ENCODE assay signal across 16 cellular contexts in genomic region chr15:42134617-42135243, GRCh38. TPM values are rescaled to one million over a fixed set of nuclear protein-coding genes. Genes with fewer than 3 reads are reported as not detected.
A peak's percentile ranks its signal among the peaks of the same experiment; 100 is the strongest.
DNase-seq lines count a peak whose midpoint lies in the region; ATAC-seq and TF ChIP-seq lines count a peak whose summit lies in the region.
"Had no signal": no experiment of that assay in that cellular context is flagged by ENCODE, and none has a peak within 500 bp of the region (broad histone marks: within the 10 kb centered on the region; RNA-seq: fewer than 3 reads in every experiment).

No MANE protein-coding gene starts in this region.

- no peaks in the 10 kb centered on the region for H3K9me3 Mint-ChIP-seq in activated naive CD4-positive, alpha-beta T cell treated with anti-CD3 and anti-CD28 coated beads for 36 hours
- H3K9me3 Mint-ChIP-seq in activated CD4-positive, alpha-beta T cell treated with anti-CD3 and anti-CD28 coated beads for 36 hours (ENCODE audit: low read depth), result no peaks in the 10 kb centered on the region

- CTCF ChIA-PET in activated naive CD4-positive, alpha-beta T cell treated with anti-CD3 and anti-CD28 coated beads for 36 hours (lab: Charles Lee), result interaction anchor here (0.6 to 2.7 kb wide), 9 partner anchors 8 to 337 kb away, joined by 3 to 8 read pairs (median 4); no protein-coding TSS in a partner anchor
- CTCF ChIA-PET in activated CD4-positive, alpha-beta T cell treated with anti-CD3 and anti-CD28 coated beads for 36 hours (lab: Charles Lee), result interaction anchor here (0.6 to 2.4 kb wide), 17 partner anchors 9 to 458 kb away, joined by 3 to 10 read pairs (median 4); no protein-coding TSS in a partner anchor

- no peaks in the 10 kb centered on the region for H3K4me1 Mint-ChIP-seq in activated naive CD4-positive, alpha-beta T cell treated with anti-CD3 and anti-CD28 coated beads for 36 hours (ENCODE audit: low read depth)
- H3K4me1 Mint-ChIP-seq in activated CD4-positive, alpha-beta T cell treated with anti-CD3 and anti-CD28 coated beads for 36 hours, result no peaks in the 10 kb centered on the region

- H3K27me3 Mint-ChIP-seq in activated naive CD4-positive, alpha-beta T cell treated with anti-CD3 and anti-CD28 coated beads for 36 hours (ENCODE audit: low read depth), result peaks cover 3% of the 10 kb centered on the region
- H3K27me3 Mint-ChIP-seq in activated CD4-positive, alpha-beta T cell treated with anti-CD3 and anti-CD28 coated beads for 36 hours, result peaks cover 3% of the 10 kb centered on the region

- POLR2A ChIA-PET in activated CD4-positive, alpha-beta T cell treated with anti-CD3 and anti-CD28 coated beads for 36 hours (lab: Charles Lee), result interaction anchor here (0.6 kb wide), 1 partner anchor 17 kb away, joined by 3 read pairs; no protein-coding TSS in a partner anchor

- no peak overlapping the region for H3K4me2 ChIP-seq in Loucy (ENCODE audit: low read depth, low read length, poor library complexity, severe bottlenecking)
- H3K4me2 ChIP-seq: PC-9 had no signal

- no peaks in the 10 kb centered on the region for H3K4me1 ChIP-seq in Loucy (ENCODE audit: insufficient read depth, low read length, poor library complexity, severe bottlenecking)
- no peaks in the 10 kb centered on the region for H3K4me1 ChIP-seq in sigmoid colon
- H3K4me1 ChIP-seq in aorta (ENCODE audit: control insufficient read depth in 1 of 2, insufficient read depth in 2 of 2, low read length in 2 of 2), result no peaks in the 10 kb centered on the region

- H3K27ac ChIP-seq in epithelial cell of prostate (peak overlapping the region; percentile 43), sigmoid colon (no peak overlapping the region), aorta (ENCODE audit: low read depth in 1 of 2, low read length in 2 of 2) (no peak overlapping the region)
- H3K27ac ChIP-seq: C4-2B, HL-60, PC-9, SJCRH30 had no signal

- WGBS in sigmoid colon, 2 donors, result 69 to 83% methylated on average over 6 of the region's 6 CpGs
- 81 to 85% methylated on average over 6 of the region's 6 CpGs for WGBS in aorta, 2 donors

- no peak for TF ChIP-seq EP300 in sigmoid colon (IDR thresholded peaks at IDR 0.05)

- H3F3A ChIP-seq in Loucy (ENCODE audit: low read depth), result no peaks in the 10 kb centered on the region

- no peaks in the 10 kb centered on the region for H4K20me1 ChIP-seq in Loucy (ENCODE audit: insufficient read depth, low read length, poor library complexity, severe bottlenecking)

- in situ Hi-C loops in Caki2 (cut with HindIII; ENCODE audit: low pct_unique_long_range_greater_than_20kb, low sequenced_read_pairs), result no loop called here

- H3K79me2 ChIP-seq in Loucy (ENCODE audit: insufficient read depth, low read length), result no peaks in the 10 kb centered on the region

- H3K9me3 ChIP-seq in Loucy (ENCODE audit: insufficient read depth, low read depth, low read length) (no peaks in the 10 kb centered on the region), sigmoid colon (no peaks in the 10 kb centered on the region), aorta (ENCODE audit: control insufficient read depth, low read length) (no peaks in the 10 kb centered on the region)
- H3K9me3 ChIP-seq: SJCRH30 had no signal

- no peak for TF ChIP-seq CTCF in Loucy (conservative IDR thresholded peaks at IDR 0.05; ENCODE audit: low read length)
- no peak for TF ChIP-seq CTCF in sigmoid colon (IDR thresholded peaks at IDR 0.05)

- no peak for TF ChIP-seq POLR2A in sigmoid colon (IDR thresholded peaks at IDR 0.05)

- H3K27ac Mint-ChIP-seq in activated naive CD4-positive, alpha-beta T cell treated with anti-CD3 and anti-CD28 coated beads for 36 hours, result no peak overlapping the region
- no peak overlapping the region for H3K27ac Mint-ChIP-seq in activated CD4-positive, alpha-beta T cell treated with anti-CD3 and anti-CD28 coated beads for 36 hours
- H3K27ac Mint-ChIP-seq: IgD-negative memory B cell had no signal

- no peak overlapping the region for H3K4me3 ChIP-seq in Loucy (ENCODE audit: low read length, poor library complexity, severe bottlenecking)
- H3K4me3 ChIP-seq in sigmoid colon, result no peak overlapping the region
- no peak overlapping the region for H3K4me3 ChIP-seq in aorta (ENCODE audit: low read length in 2 of 2)
- H3K4me3 ChIP-seq: PC-9, SJCRH30 had no signal

- H3K9ac ChIP-seq in Loucy (ENCODE audit: low read depth, low read length, poor library complexity, severe bottlenecking), result no peak overlapping the region

- H3K4me3 Mint-ChIP-seq in activated naive CD4-positive, alpha-beta T cell treated with anti-CD3 and anti-CD28 coated beads for 36 hours, result no peak overlapping the region
- no peak overlapping the region for H3K4me3 Mint-ChIP-seq in activated CD4-positive, alpha-beta T cell treated with anti-CD3 and anti-CD28 coated beads for 36 hours
- H3K4me3 Mint-ChIP-seq: IgD-negative memory B cell had no signal

- intact Hi-C loops in sigmoid colon (cut with DNase I), result no loop called here
- intact Hi-C loops in activated naive CD4-positive, alpha-beta T cell treated with anti-CD3 and anti-CD28 coated beads for 36 hours (cut with micrococcal nuclease), result loop anchor here (1.0 to 10.0 kb wide), 6 partner anchors 50 to 518 kb away; no protein-coding TSS in a partner anchor
- intact Hi-C loops in activated CD4-positive, alpha-beta T cell treated with anti-CD3 and anti-CD28 coated beads for 36 hours (cut with DNase I, micrococcal nuclease), result no loop called here
- intact Hi-C loops in aorta (cut with DNase I), result loop anchor here (5.0 to 10.0 kb wide), 2 partner anchors 67 to 150 kb away; no protein-coding TSS in a partner anchor

- H3K9me2 ChIP-seq in Loucy (replicated peaks; ENCODE audit: low read depth, low read length), result no peaks in the 10 kb centered on the region

- peak overlapping the region; percentile 82; the same call in 1 of the 2 replicates for H2AFZ ChIP-seq in Loucy (ENCODE audit: low read length)
- H2AFZ ChIP-seq: PC-9 had no signal

- H3K36me3 Mint-ChIP-seq in activated naive CD4-positive, alpha-beta T cell treated with anti-CD3 and anti-CD28 coated beads for 36 hours (ENCODE audit: low read depth), result no peaks in the 10 kb centered on the region
- H3K36me3 Mint-ChIP-seq in activated CD4-positive, alpha-beta T cell treated with anti-CD3 and anti-CD28 coated beads for 36 hours (ENCODE audit: low read depth), result no peaks in the 10 kb centered on the region
- H3K36me3 Mint-ChIP-seq: IgD-negative memory B cell had no signal

- no peaks in the 10 kb centered on the region for H3K36me3 ChIP-seq in Loucy (ENCODE audit: insufficient read depth, low read length)
- no peaks in the 10 kb centered on the region for H3K36me3 ChIP-seq in sigmoid colon
- H3K36me3 ChIP-seq in aorta (ENCODE audit: control insufficient read depth in 1 of 2, insufficient read depth in 2 of 2, low read length in 1 of 2), result no peaks in the 10 kb centered on the region
- H3K36me3 ChIP-seq: SJCRH30 had no signal

- ATAC-seq in activated CD4-positive, alpha-beta T cell treated with anti-CD3 and anti-CD28 coated beads for 36 hours, result no peak
- ATAC-seq in aorta (ENCODE audit: low FRiP score), result no peak

- DNase-seq in Caki2 (ENCODE audit: low read depth) (peak; percentile 41), epithelial cell of prostate (ENCODE audit: low read depth, low spot score) (no peak), sigmoid colon (peak; percentile 4), aorta (no peak)
- no peak for DNase-seq in activated naive CD4-positive, alpha-beta T cell treated with anti-CD3 and anti-CD28 coated beads for 36 hours
- DNase-seq in activated CD4-positive, alpha-beta T cell treated with anti-CD3 and anti-CD28 coated beads for 36 hours, result no peak
- DNase-seq: NCI-H2107, NCI-H510A had no signal

- H3K27me3 ChIP-seq in Loucy (ENCODE audit: insufficient read depth, low read length, poor library complexity, severe bottlenecking), result no peaks in the 10 kb centered on the region
- peaks cover 0 to 3% (median 0%) of the 10 kb centered on the region in 3 donors for H3K27me3 ChIP-seq in sigmoid colon
- no peaks in the 10 kb centered on the region for H3K27me3 ChIP-seq in aorta (ENCODE audit: control insufficient read depth in 1 of 2, insufficient read depth in 2 of 2, low read length in 1 of 2)
- H3K27me3 ChIP-seq: SJCRH30 had no signal

RNA-seq across cellular contexts. Expression of gene PLA2G4F, which starts 21.7 kb away (rescaled TPM):
- 0.07 TPM in 1 of 2 replicates, not detected in the other for total RNA-seq in Caki2 (2014; rRNA removed; shearing (Covaris generic); ENCODE audit: low replicate concordance)
- total RNA-seq in sigmoid colon, result under 1 TPM in 2 of 4 donors, not detected in 2; under 0.01 to 0.71 TPM
- polyA plus RNA-seq in sigmoid colon, result 10 to 100 TPM in 2 of 3 donors, 1 to 10 TPM in 1; 7.2 to 28.8 (median 12.9) TPM
- total RNA-seq in activated naive CD4-positive, alpha-beta T cell treated with anti-CD3 and anti-CD28 coated beads for 36 hours, result not detected
- not detected for total RNA-seq in activated CD4-positive, alpha-beta T cell treated with anti-CD3 and anti-CD28 coated beads for 36 hours
- not detected for total RNA-seq in aorta
- polyA plus RNA-seq in aorta, result 1 to 10 TPM in 1 of 2 donors, not detected in 1; 1.5 TPM
- total RNA-seq: H1, HT1080, SJCRH30 had no signal
- polyA plus RNA-seq: H1, IgD-negative memory B cell had no signal

RNA-seq across cellular contexts. Expression of gene PLA2G4D, which starts 40.4 kb away (rescaled TPM):
- total RNA-seq in Caki2 (2014; rRNA removed; shearing (Covaris generic); ENCODE audit: low replicate concordance), result not detected in 2 replicates
- under 1 TPM in 1 of 4 donors, not detected in 3; 0.28 TPM for total RNA-seq in sigmoid colon
- polyA plus RNA-seq in sigmoid colon, result under 1 TPM in 2 of 3 donors, not detected in 1; under 0.01 to 0.31 TPM
- not detected for total RNA-seq in activated naive CD4-positive, alpha-beta T cell treated with anti-CD3 and anti-CD28 coated beads for 36 hours
- total RNA-seq in activated CD4-positive, alpha-beta T cell treated with anti-CD3 and anti-CD28 coated beads for 36 hours, result not detected
- total RNA-seq in aorta, result not detected
- not detected for polyA plus RNA-seq in aorta
- total RNA-seq: HT1080, SJCRH30 had no signal
- polyA plus RNA-seq: IgD-negative memory B cell had no signal

Comparison
In these comparisons a context has a peak if more than half of its experiments do, and no peak if none do; other contexts are left out.
1. DNase-seq: peak in Caki2 (single experiment) and sigmoid colon (single experiment); none in epithelial cell of prostate (single experiment), activated naive CD4-positive, alpha-beta T cell treated with anti-CD3 and anti-CD28 coated beads for 36 hours (single experiment), activated CD4-positive, alpha-beta T cell treated with anti-CD3 and anti-CD28 coated beads for 36 hours (single experiment) and aorta (0 of 2).
2. intact Hi-C loops: an anchor here in activated naive CD4-positive, alpha-beta T cell treated with anti-CD3 and anti-CD28 coated beads for 36 hours (1.0 to 10.0 kb wide) and aorta (5.0 to 10.0 kb wide); none called in sigmoid colon and activated CD4-positive, alpha-beta T cell treated with anti-CD3 and anti-CD28 coated beads for 36 hours.